In genomic region chr6:118220429-118221128, GRCh38 we compare ENCODE assay signal across 25 cellular contexts.
DNase-seq lines count a peak whose midpoint lies in the region; ATAC-seq, FAIRE-seq and TF ChIP-seq lines count a peak whose summit lies in the region.
"Had no signal": no experiment of that assay in that cellular context is flagged by ENCODE, and none has a peak within 500 bp of the region (broad histone marks: within the 10 kb centered on the region; RNA-seq: fewer than 3 reads in every experiment).

No MANE protein-coding gene starts in this region.

- no peak overlapping the region for H3K4me2 ChIP-seq in H1 (ENCODE audit: insufficient read depth in 1 of 2, low read depth in 2 of 2, low read length in 2 of 2)
- H3K4me2 ChIP-seq: A549; BLaER1 treated with 17β-estradiol and CSF1 and Interleukin-3, amounts not matched to agents 10 nM and 100 nM had no signal

- TF ChIP-seq CTCF in H1 (IDR thresholded peaks at IDR 0.05; ENCODE audit: control extremely low read depth in 1 of 3, insufficient read depth in 1 of 3, low read depth in 1 of 3, low read length in 3 of 3) (no peak), left ventricle myocardium inferior (IDR thresholded peaks at IDR 0.05; ENCODE audit: borderline replicate concordance) (no peak)

- H2AK5ac ChIP-seq in H1 (ENCODE audit: low read depth, low read length) = no peak overlapping the region; the same call in 1 of the 2 replicates

- no peak overlapping the region for H2BK120ac ChIP-seq in H1 (replicated peaks; ENCODE audit: low read depth, low read length)

- no peak overlapping the region for H2AFZ ChIP-seq in H1 (ENCODE audit: low read length)

- no peaks in the 10 kb centered on the region for H3K79me2 ChIP-seq in H1 (ENCODE audit: control insufficient read depth in 1 of 2, insufficient read depth in 2 of 2, low read length in 2 of 2)

- H3K9ac ChIP-seq in H1 (replicated peaks in 1 of 4; ENCODE audit: extremely low read depth in 1 of 4, low read depth in 3 of 4, low read length in 3 of 4) (no peak overlapping the region), skeletal muscle tissue (ENCODE audit: low read depth in 1 of 3, low read length in 3 of 3) (no peak overlapping the region)
- H3K9ac ChIP-seq: BLaER1 treated with 17β-estradiol and CSF1 and Interleukin-3, amounts not matched to agents 10 nM and 100 nM had no signal

- H3K9me3 ChIP-seq in H1 (ENCODE audit: insufficient read depth in 2 of 2, low read depth in 1 of 2, low read length in 1 of 2) (no peaks in the 10 kb centered on the region), left ventricle myocardium inferior (replicated peaks) (no peaks in the 10 kb centered on the region), skeletal muscle tissue (ENCODE audit: control insufficient read depth in 3 of 3, low read length in 3 of 3) (no peaks in the 10 kb centered on the region)
- H3K9me3 ChIP-seq: A549; BLaER1 treated with 17β-estradiol and CSF1 and Interleukin-3, amounts not matched to agents 10 nM and 100 nM had no signal

- POLR2A ChIA-PET in H1 (lab: Charles Lee; ENCODE audit: partially characterized antibody) = no interaction called here

- no peak overlapping the region for H3K56ac ChIP-seq in H1 (replicated peaks; ENCODE audit: insufficient read length, low read depth, low read length)

- intact Hi-C loops in left ventricle myocardium inferior (cut with micrococcal nuclease) = no loop called here

- CTCF ChIA-PET in H1 (lab: Charles Lee; ENCODE audit: partially characterized antibody) = no interaction called here

- no peak overlapping the region for H2BK12ac ChIP-seq in H1 (ENCODE audit: low read depth, low read length)

- no peak overlapping the region for H3K14ac ChIP-seq in H1 (ENCODE audit: insufficient read length)

- no peak overlapping the region for H3K4ac ChIP-seq in H1 (replicated peaks; ENCODE audit: insufficient read length, low read depth, low read length)

- no peak overlapping the region for H2BK20ac ChIP-seq in H1 (ENCODE audit: low read length)

- H3K27ac ChIP-seq in H1 (ENCODE audit: low read depth, low read length) = no peak overlapping the region
- peak overlapping the region; percentile 66 for H3K27ac ChIP-seq in left ventricle myocardium inferior (replicated peaks)
- peak overlapping the region; percentile 68 for H3K27ac ChIP-seq in skeletal muscle tissue (ENCODE audit: low read depth, low read length)
- H3K27ac ChIP-seq: A549; BLaER1 treated with 17β-estradiol and CSF1 and Interleukin-3, amounts not matched to agents 10 nM and 100 nM; SK-N-MC had no signal

- no peak for TF ChIP-seq EP300 in H1 (IDR thresholded peaks at IDR 0.05; ENCODE audit: borderline replicate concordance in 1 of 2, low read depth in 2 of 2, low read length in 2 of 2)

- H4K91ac ChIP-seq in H1 (replicated peaks; ENCODE audit: insufficient read length, low read length) = no peak overlapping the region

- TF ChIP-seq RAD21 in H1 (IDR thresholded peaks at IDR 0.05 in 1 of 2, conservative IDR thresholded peaks at IDR 0.05 in 1 of 2; ENCODE audit: low read depth in 2 of 2, low read length in 2 of 2) = no peak

- H3K18ac ChIP-seq in H1 (ENCODE audit: extremely low read depth, low read length) = 0 out of 2 replicates have a peak overlapping the region, but pooled peaks have one; percentile 21

- H3K4me3 ChIP-seq in H1 (ENCODE audit: extremely low read depth in 1 of 4, insufficient read depth in 2 of 4, low read depth in 3 of 4, low read length in 4 of 4) (no peak overlapping the region), left ventricle myocardium inferior (no peak overlapping the region), skeletal muscle tissue (ENCODE audit: low read length in 3 of 3) (no peak overlapping the region)
- H3K4me3 ChIP-seq: A549; BLaER1 treated with 17β-estradiol and CSF1 and Interleukin-3, amounts not matched to agents 10 nM and 100 nM; SK-N-MC had no signal

- H3K27me3 ChIP-seq in H1 (replicated peaks in 1 of 4; ENCODE audit: control insufficient read depth in 3 of 4, extremely low read depth in 1 of 4, insufficient read depth in 3 of 4, low read length in 3 of 4) (no peaks in the 10 kb centered on the region), left ventricle myocardium inferior (ENCODE audit: low read depth) (no peaks in the 10 kb centered on the region), skeletal muscle tissue (ENCODE audit: control insufficient read depth in 3 of 3, insufficient read depth in 3 of 3, low read length in 3 of 3) (no peaks in the 10 kb centered on the region)
- H3K27me3 ChIP-seq: BLaER1 treated with 17β-estradiol and CSF1 and Interleukin-3, amounts not matched to agents 10 nM and 100 nM had no signal

- H3K79me1 ChIP-seq in H1 (ENCODE audit: low read depth, low read length) = no peaks in the 10 kb centered on the region

- no peaks in the 10 kb centered on the region for H3K36me3 ChIP-seq in H1 (ENCODE audit: control insufficient read depth in 2 of 4, insufficient read depth in 4 of 4, low read length in 3 of 4)
- no peaks in the 10 kb centered on the region for H3K36me3 ChIP-seq in left ventricle myocardium inferior
- H3K36me3 ChIP-seq in skeletal muscle tissue (ENCODE audit: control insufficient read depth in 3 of 3, insufficient read depth in 3 of 3, low read length in 3 of 3) = no peaks in the 10 kb centered on the region
- H3K36me3 ChIP-seq: BLaER1 treated with 17β-estradiol and CSF1 and Interleukin-3, amounts not matched to agents 10 nM and 100 nM had no signal

- H3K23ac ChIP-seq in H1 (ENCODE audit: insufficient read length) = no peak overlapping the region

- 85% methylated on average over 2 of the region's 2 CpGs; no CpG with 5 or more reads in 1 of the 2 experiments for WGBS in H1 (ENCODE audit: extremely low coverage in 1 of 2, insufficient coverage in 1 of 2, insufficient read length in 1 of 2, insufficient replicate concordance in 2 of 2, low coverage in 1 of 2, low lambda C conversion rate in 2 of 2, missing lambda C conversion rate in 1 of 2), 2 experiments

- FAIRE-seq in H1 (lab: Jason Lieb, UNC) = no peak
- FAIRE-seq: A549, D721Med, H54 had no signal

- no peak overlapping the region for H4K5ac ChIP-seq in H1 (ENCODE audit: insufficient read length, low read depth, low read length)

- H3K4me1 ChIP-seq in H1 (replicated peaks in 1 of 4; ENCODE audit: control insufficient read depth in 3 of 4, insufficient read depth in 4 of 4, low read length in 3 of 4) = no peaks in the 10 kb centered on the region
- peaks cover 21% of the 10 kb centered on the region for H3K4me1 ChIP-seq in left ventricle myocardium inferior
- peaks cover 0 to 17% (median 14%) of the 10 kb centered on the region in 3 donors for H3K4me1 ChIP-seq in skeletal muscle tissue (ENCODE audit: control insufficient read depth in 3 of 3, insufficient read depth in 3 of 3, low read length in 3 of 3)
- H3K4me1 ChIP-seq: A549; BLaER1 treated with 17β-estradiol and CSF1 and Interleukin-3, amounts not matched to agents 10 nM and 100 nM had no signal

- no peak overlapping the region for H2BK15ac ChIP-seq in H1 (ENCODE audit: low read length)

- no peak for ATAC-seq in left lobe of liver
- no peak for ATAC-seq in GM18870 (IDR thresholded peaks at IDR 0.05; ENCODE audit: unreplicated experiment)
- ATAC-seq: A549 had no signal

- DNase-seq in NCI-H446 treated with DMSO at 0.1 percent for 48 hours (lab: John Stamatoyannopoulos, UW) (peak; percentile 39), H1 (ENCODE audit: low read depth in 1 of 2, low spot score in 2 of 2) (no peak), left ventricle myocardium inferior (no peak), left lobe of liver (ENCODE audit: low spot score) (no peak), globus pallidus (ENCODE audit: low spot score) (no peak)
- DNase-seq: AML-193; CD4-positive, alpha-beta T cell; Karpas-422; MV-4-11; NCI-H1105; NCI-H1436 treated with DMSO at 0.1 percent for 48 hours; NCI-H187 treated with DMSO at 0.1 percent for 48 hours; NCI-H2171 treated with DMSO at 0.1 percent for 48 hours; NCI-H345; NCI-H524; NCI-H748 treated with DMSO at 0.1 percent for 48 hours; RPMI8226; SHP77 treated with DMSO at 0.1 percent for 48 hours had no signal

- no peak for TF ChIP-seq POLR2A in H1 (IDR thresholded peaks at IDR 0.05; ENCODE audit: control extremely low read depth in 1 of 2, low read depth in 2 of 2, low read length in 2 of 2)

- H4K8ac ChIP-seq in H1 (ENCODE audit: extremely low read depth, insufficient read depth, low read length) = no peak overlapping the region

- no peaks in the 10 kb centered on the region for H3K23me2 ChIP-seq in H1 (ENCODE audit: low read depth, low read length)

- no peaks in the 10 kb centered on the region for H4K20me1 ChIP-seq in H1 (replicated peaks in 1 of 2; ENCODE audit: control insufficient read depth in 1 of 2, insufficient read depth in 2 of 2, low read length in 2 of 2)
- H4K20me1 ChIP-seq: BLaER1 treated with 17β-estradiol and CSF1 and Interleukin-3, amounts not matched to agents 10 nM and 100 nM had no signal

- no peak overlapping the region for H2BK5ac ChIP-seq in H1 (ENCODE audit: low read depth, low read length)

TF ChIP-seq in H1, 55 proteins besides CTCF, POLR2A, EP300 and RAD21:
- TF ChIP-seq SUZ12 (IDR thresholded peaks at IDR 0.05; ENCODE audit: low read length) (no peak), SAP30 (IDR thresholded peaks at IDR 0.05; ENCODE audit: insufficient read depth, insufficient replicate concordance, low read length) (no peak), PHF8 (conservative IDR thresholded peaks at IDR 0.05; ENCODE audit: low read depth, low read length) (no peak), FOSL1 (IDR thresholded peaks at IDR 0.05; ENCODE audit: insufficient read depth, low read depth, low read length) (no peak), SP2 (IDR thresholded peaks at IDR 0.05; ENCODE audit: low read length) (no peak), POLR2AphosphoS5 (IDR thresholded peaks at IDR 0.05; ENCODE audit: low read depth, low read length) (no peak), ATF2 (IDR thresholded peaks at IDR 0.05; ENCODE audit: low read length) (no peak), CREB1 (IDR thresholded peaks at IDR 0.05) (no peak), SP1 (IDR thresholded peaks at IDR 0.05; ENCODE audit: low read depth, low read length) (no peak), RFX5 (IDR thresholded peaks at IDR 0.05; ENCODE audit: borderline replicate concordance, low read depth, low read length) (no peak)
TF ChIP-seq in H1: peak in this region for 0.
